In genomic region chr2:69973335-69973735, GRCh38 we compare ENCODE assay signal across 15 cellular contexts. TPM values are rescaled to one million over a fixed set of nuclear protein-coding genes. Genes with fewer than 3 reads are reported as not detected.
DNase-seq lines count a peak whose midpoint lies in the region.
"Had no signal": no experiment of that assay in that cellular context is flagged by ENCODE, and none has a peak within 500 bp of the region (broad histone marks: within the 10 kb centered on the region; RNA-seq: fewer than 3 reads in every experiment).

No MANE protein-coding gene starts in this region.

- DNase-seq in AG20443 (ENCODE audit: low spot score) (peak; percentile 83), OCI-M1 (lab: John Stamatoyannopoulos, UW) (peak; percentile 89), fibroblast of gingiva (ENCODE audit: low read depth) (peak; percentile 79), myocyte (ENCODE audit: low read depth) (peak; percentile 77), NCI-H446 (lab: John Stamatoyannopoulos, UW) (no peak), NCI-H69 (lab: John Stamatoyannopoulos, UW) (no peak)
- DNase-seq in activated CD4-positive, CD25-positive, alpha-beta regulatory T cell (lab: John Stamatoyannopoulos, UW), result no peak
- DNase-seq in stimulated activated CD8-positive, alpha-beta memory T cell treated with anti-CD3 and anti-CD28 coated beads, Interleukin-4, amount 100 ng/mL, for 48 hours, result no peak
- DNase-seq: activated CD4-positive, alpha-beta memory T cell treated with anti-CD3 and anti-CD28 coated beads for 36 hours; DMS 273 treated with DMSO at 0.1 percent for 48 hours; hypothalamus; NCI-H1694; NCI-H510A; pancreas; stimulated activated naive CD4-positive, alpha-beta T cell had no signal

RNA-seq across cellular contexts. Expression of gene ASPRV1, which starts 11.9 kb away (rescaled TPM):
- 0.80 and 0.99 TPM in 2 replicates for total RNA-seq in myocyte
- 1.1 TPM for polyA plus RNA-seq in myocyte (2012)

RNA-seq across cellular contexts. Expression of gene MXD1, which starts 58.4 kb away (rescaled TPM):
- total RNA-seq in myocyte, result 3.6 and 3.9 TPM in 2 replicates
- polyA plus RNA-seq in myocyte (2012), result 2.2 TPM

Comparison
In these comparisons a context has a peak if more than half of its experiments do, and no peak if none do; other contexts are left out.
1. DNase-seq: peak in AG20443 (single experiment), OCI-M1 (single experiment), fibroblast of gingiva (single experiment) and myocyte (single experiment); none in activated CD4-positive, CD25-positive, alpha-beta regulatory T cell (0 of 4), NCI-H446 (0 of 2), stimulated activated CD8-positive, alpha-beta memory T cell treated with anti-CD3 and anti-CD28 coated beads, Interleukin-4, amount 100 ng/mL, for 48 hours (single experiment) and NCI-H69 (single experiment).